ENCODE assay signal across 8 cellular contexts in the genomic region with DNA sequence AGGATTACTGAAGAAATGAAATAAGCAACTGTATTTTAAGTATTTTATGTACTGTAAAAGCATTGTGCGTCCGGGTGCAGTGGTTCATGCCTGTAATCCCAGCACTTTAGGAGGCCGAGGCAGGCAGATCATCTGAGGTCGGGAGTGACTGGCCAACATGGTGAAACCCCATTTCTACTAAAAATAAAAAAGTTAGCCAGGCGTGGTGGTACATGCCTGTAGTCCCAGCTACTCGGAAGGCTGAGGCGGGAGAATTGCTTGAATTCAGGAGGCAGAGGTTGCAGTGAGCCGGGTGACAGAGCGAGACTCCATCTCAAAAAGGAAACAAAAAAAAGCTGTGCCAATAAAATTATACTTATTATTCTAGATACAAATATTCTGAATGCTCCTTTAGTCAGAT.
DNase-seq lines count a peak whose midpoint lies in the region; ATAC-seq and TF ChIP-seq lines count a peak whose summit lies in the region.
"Not testable (repeated sequence)": the region's sequence is repeated elsewhere in the genome, so short reads cannot be mapped to it uniquely, and the experiment has no call there.

No MANE protein-coding gene starts in this region.

- TF ChIP-seq POLR2A in heart left ventricle (IDR thresholded peaks at IDR 0.05): not testable (repeated sequence)

- not testable (repeated sequence) for H3K36me3 Mint-ChIP-seq in CD4-positive, CD25-positive, alpha-beta regulatory T cell

- TF ChIP-seq CTCF in OCI-LY3 (IDR thresholded peaks at IDR 0.05; ENCODE audit: low read depth, low read length); heart left ventricle (IDR thresholded peaks at IDR 0.05); upper lobe of right lung (IDR thresholded peaks at IDR 0.05): not testable (repeated sequence)

- not testable (repeated sequence) for H3K36me3 ChIP-seq in CD4-positive, CD25-positive, alpha-beta regulatory T cell (ENCODE audit: control insufficient read depth, insufficient read depth, low read length); OCI-LY3 (replicated peaks; ENCODE audit: low read depth, low read length); heart left ventricle; mucosa of rectum (ENCODE audit: control insufficient read depth in 2 of 2, insufficient read depth in 2 of 2, low read length in 2 of 2); upper lobe of right lung

- H3K4me1 Mint-ChIP-seq in CD4-positive, CD25-positive, alpha-beta regulatory T cell: peaks cover 0 to 13% (median 4%) of the 10 kb centered on the region in 4 donors

- not testable (repeated sequence) for H3K27me3 Mint-ChIP-seq in CD4-positive, CD25-positive, alpha-beta regulatory T cell

- H3K4me1 ChIP-seq in CD4-positive, CD25-positive, alpha-beta regulatory T cell (ENCODE audit: control insufficient read depth, insufficient read depth, low read length, poor library complexity, severe bottlenecking); mucosa of rectum (ENCODE audit: control insufficient read depth in 2 of 2, insufficient read depth in 2 of 2, low read length in 2 of 2): not testable (repeated sequence)
- peaks cover 75% of the 10 kb centered on the region for H3K4me1 ChIP-seq in OCI-LY3 (ENCODE audit: low read length)
- H3K4me1 ChIP-seq in heart left ventricle: peaks cover 0 to 75% (median 38%) of the 10 kb centered on the region in 12 donors
- peaks cover 22% of the 10 kb centered on the region for H3K4me1 ChIP-seq in upper lobe of right lung

- not testable (repeated sequence) for H4K20me1 ChIP-seq in OCI-LY3 (ENCODE audit: insufficient read depth, low read length)

- H3K9me3 Mint-ChIP-seq in CD4-positive, CD25-positive, alpha-beta regulatory T cell: not testable (repeated sequence)

- not testable (repeated sequence) for H3K27me3 ChIP-seq in CD4-positive, CD25-positive, alpha-beta regulatory T cell (ENCODE audit: control insufficient read depth, insufficient read depth, low read length); OCI-LY3 (ENCODE audit: low read depth, low read length); heart left ventricle; mucosa of rectum (ENCODE audit: control insufficient read depth in 2 of 2, insufficient read depth in 2 of 2, low read length in 2 of 2); upper lobe of right lung

- not testable (repeated sequence) for DNase-seq in CD4-positive, CD25-positive, alpha-beta regulatory T cell; heart left ventricle; sciatic nerve (ENCODE audit: low spot score); upper lobe of right lung

- intact Hi-C loops in heart left ventricle (cut with DNase I); sciatic nerve (cut with DNase I); upper lobe of right lung (cut with DNase I): not testable (repeated sequence)

- peak overlapping the region; percentile 63 for H3K9ac ChIP-seq in OCI-LY3 (ENCODE audit: low read length)
- peak overlapping the region in 1 of 2 donors; percentile 5 for H3K9ac ChIP-seq in mucosa of rectum (ENCODE audit: low read depth in 1 of 2, low read length in 2 of 2)

- H3K27ac ChIP-seq in CD4-positive, CD25-positive, alpha-beta regulatory T cell (ENCODE audit: insufficient read depth, low read length, poor library complexity, severe bottlenecking): not testable (repeated sequence)
- H3K27ac ChIP-seq in OCI-LY3 (ENCODE audit: low read length): peak overlapping the region; percentile 98
- peak overlapping the region; percentile 73 for H3K27ac ChIP-seq in cingulate gyrus (ENCODE audit: low read depth, low read length)
- peak overlapping the region in 11 of 12 donors; percentile 31 to 79 (median 57) for H3K27ac ChIP-seq in heart left ventricle
- H3K27ac ChIP-seq in mucosa of rectum (ENCODE audit: low read depth in 2 of 2, low read length in 2 of 2): peak overlapping the region; percentile 45 to 50
- peak overlapping the region; percentile 5 for H3K27ac ChIP-seq in upper lobe of right lung

- ATAC-seq in CD4-positive, CD25-positive, alpha-beta regulatory T cell (ENCODE audit: low read depth in 2 of 2); upper lobe of right lung: not testable (repeated sequence)
- peak; percentile 12 for ATAC-seq in HG03025 (IDR thresholded peaks at IDR 0.05; ENCODE audit: low FRiP score, unreplicated experiment)
- ATAC-seq in heart left ventricle: peak in 2 of 4 donors; percentile 10 to 14
- ATAC-seq in sciatic nerve: peak; percentile 31

- H3K4me3 Mint-ChIP-seq in CD4-positive, CD25-positive, alpha-beta regulatory T cell: not testable (repeated sequence)

- H3K27ac Mint-ChIP-seq in CD4-positive, CD25-positive, alpha-beta regulatory T cell: peak overlapping the region in 2 of 3 donors; percentile 14 to 25

- H3K79me2 ChIP-seq in OCI-LY3 (ENCODE audit: low read length): not testable (repeated sequence)

- H3K9me3 ChIP-seq in CD4-positive, CD25-positive, alpha-beta regulatory T cell (ENCODE audit: control insufficient read depth in 2 of 2, low read length in 2 of 2); OCI-LY3 (ENCODE audit: insufficient read depth, low read length); heart left ventricle; mucosa of rectum (ENCODE audit: control insufficient read depth in 2 of 2, low read length in 2 of 2); upper lobe of right lung: not testable (repeated sequence)

- not testable (repeated sequence) for H3K4me3 ChIP-seq in CD4-positive, CD25-positive, alpha-beta regulatory T cell (ENCODE audit: low read depth, low read length); mucosa of rectum (ENCODE audit: low read length in 2 of 2); upper lobe of right lung
- H3K4me3 ChIP-seq in OCI-LY3 (ENCODE audit: low read length): peak overlapping the region; percentile 46
- H3K4me3 ChIP-seq in heart left ventricle: peak overlapping the region in 3 of 12 donors; percentile 6 to 30 (median 27)

- H2AFZ ChIP-seq in OCI-LY3 (ENCODE audit: low read depth, low read length): peak overlapping the region; percentile 22; the same call in 1 of the 2 replicates

- 42 to 60% (median 48%) methylated on average over 9 of the region's 9 CpGs for WGBS in heart left ventricle, 4 donors

- H3K4me2 ChIP-seq in OCI-LY3 (ENCODE audit: low read length): peak overlapping the region; percentile 58
